Comparison of ENCODE assay signal across 10 cellular contexts in genomic region chr3:181683563-181683962, GRCh38.
"Had no signal": no experiment of that assay in that cellular context is flagged by ENCODE, and none has a peak within 500 bp of the region (broad histone marks: within the 10 kb centered on the region; RNA-seq: fewer than 3 reads in every experiment).

No MANE protein-coding gene starts in this region.

- ATAC-seq: stimulated activated naive CD8-positive, alpha-beta T cell treated with anti-CD3 and anti-CD28 coated beads, Interleukin-15, Interleukin-2, amounts not matched to agents 100 U/mL and 50 U/mL, for 24 hours had no signal

- DNase-seq: activated CD4-positive, alpha-beta memory T cell treated with anti-CD3 and anti-CD28 coated beads for 36 hours; activated gamma-delta T cell; activated naive CD8-positive, alpha-beta T cell treated with anti-CD3 and anti-CD28 coated beads for 36 hours; activated T-cell treated with anti-CD3 and anti-CD28 coated beads, Interleukin-2, amount 50 U/mL, for 48 hours; brain microvascular endothelial cell; cerebellar nuclear complex; ovary; stimulated activated CD4-positive, alpha-beta T cell treated with anti-CD3 and anti-CD28 coated beads, Interleukin-2, amount 100 ng/mL, for 48 hours; stimulated activated naive CD8-positive, alpha-beta T cell treated with anti-CD3 and anti-CD28 coated beads, Interleukin-15, Interleukin-2, amounts not matched to agents 100 U/mL and 50 U/mL, for 24 hours; upper lobe of left lung had no signal
